Comparison of ENCODE assay signal across 1 cellular context in genomic region chr11:46369458-46370152, GRCh38.
TF ChIP-seq lines count a peak whose summit lies in the region.

No MANE protein-coding gene starts in this region.

TF ChIP-seq in HepG2, 621 proteins besides CTCF, POLR2A, EP300 and RAD21 (continues in another document):
- no peak for TF ChIP-seq MNT (IDR thresholded peaks at IDR 0.05)
- no peak for TF ChIP-seq FOXJ3 (CRISPR knock-in tag; IDR thresholded peaks at IDR 0.05; ENCODE audit: borderline replicate concordance)
- TF ChIP-seq TCF7 (IDR thresholded peaks at IDR 0.05; ENCODE audit: low read depth) = no peak
- no peak for TF ChIP-seq ELF1 (CRISPR knock-in tag; IDR thresholded peaks at IDR 0.05)
- no peak for TF ChIP-seq SP4 (CRISPR knock-in tag; IDR thresholded peaks at IDR 0.05)
- TF ChIP-seq, protein P1, sequence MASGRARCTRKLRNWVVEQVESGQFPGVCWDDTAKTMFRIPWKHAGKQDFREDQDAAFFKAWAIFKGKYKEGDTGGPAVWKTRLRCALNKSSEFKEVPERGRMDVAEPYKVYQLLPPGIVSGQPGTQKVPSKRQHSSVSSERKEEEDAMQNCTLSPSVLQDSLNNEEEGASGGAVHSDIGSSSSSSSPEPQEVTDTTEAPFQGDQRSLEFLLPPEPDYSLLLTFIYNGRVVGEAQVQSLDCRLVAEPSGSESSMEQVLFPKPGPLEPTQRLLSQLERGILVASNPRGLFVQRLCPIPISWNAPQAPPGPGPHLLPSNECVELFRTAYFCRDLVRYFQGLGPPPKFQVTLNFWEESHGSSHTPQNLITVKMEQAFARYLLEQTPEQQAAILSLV (CRISPR knock-in tag; IDR thresholded peaks at IDR 0.05; ENCODE audit: borderline replicate concordance) = no peak
- no peak for TF ChIP-seq MAFG (CRISPR knock-in tag; IDR thresholded peaks at IDR 0.05)
- TF ChIP-seq HBP1 (CRISPR knock-in tag; IDR thresholded peaks at IDR 0.05; ENCODE audit: low read depth) = no peak
- peak; percentile 20; the same call in 1 of the 2 replicates for TF ChIP-seq IKZF5 (CRISPR knock-in tag; IDR thresholded peaks at IDR 0.05)
- TF ChIP-seq MED1 (CRISPR knock-in tag; IDR thresholded peaks at IDR 0.05) = no peak
- 0 out of 2 replicates have a peak, but pooled peaks have one; percentile 37 for TF ChIP-seq SPEN (CRISPR knock-in tag; IDR thresholded peaks at IDR 0.05; ENCODE audit: low read depth)
- no peak for TF ChIP-seq ZSCAN25 (CRISPR knock-in tag; IDR thresholded peaks at IDR 0.05)
- no peak for TF ChIP-seq ZNF660 (CRISPR knock-in tag; IDR thresholded peaks at IDR 0.05; ENCODE audit: borderline replicate concordance, low read depth)
- TF ChIP-seq PRDM10 (CRISPR knock-in tag; IDR thresholded peaks at IDR 0.05; ENCODE audit: low read depth) = no peak
- no peak for TF ChIP-seq SNAPC4 (CRISPR knock-in tag; IDR thresholded peaks at IDR 0.05)
- TF ChIP-seq, protein P2, sequence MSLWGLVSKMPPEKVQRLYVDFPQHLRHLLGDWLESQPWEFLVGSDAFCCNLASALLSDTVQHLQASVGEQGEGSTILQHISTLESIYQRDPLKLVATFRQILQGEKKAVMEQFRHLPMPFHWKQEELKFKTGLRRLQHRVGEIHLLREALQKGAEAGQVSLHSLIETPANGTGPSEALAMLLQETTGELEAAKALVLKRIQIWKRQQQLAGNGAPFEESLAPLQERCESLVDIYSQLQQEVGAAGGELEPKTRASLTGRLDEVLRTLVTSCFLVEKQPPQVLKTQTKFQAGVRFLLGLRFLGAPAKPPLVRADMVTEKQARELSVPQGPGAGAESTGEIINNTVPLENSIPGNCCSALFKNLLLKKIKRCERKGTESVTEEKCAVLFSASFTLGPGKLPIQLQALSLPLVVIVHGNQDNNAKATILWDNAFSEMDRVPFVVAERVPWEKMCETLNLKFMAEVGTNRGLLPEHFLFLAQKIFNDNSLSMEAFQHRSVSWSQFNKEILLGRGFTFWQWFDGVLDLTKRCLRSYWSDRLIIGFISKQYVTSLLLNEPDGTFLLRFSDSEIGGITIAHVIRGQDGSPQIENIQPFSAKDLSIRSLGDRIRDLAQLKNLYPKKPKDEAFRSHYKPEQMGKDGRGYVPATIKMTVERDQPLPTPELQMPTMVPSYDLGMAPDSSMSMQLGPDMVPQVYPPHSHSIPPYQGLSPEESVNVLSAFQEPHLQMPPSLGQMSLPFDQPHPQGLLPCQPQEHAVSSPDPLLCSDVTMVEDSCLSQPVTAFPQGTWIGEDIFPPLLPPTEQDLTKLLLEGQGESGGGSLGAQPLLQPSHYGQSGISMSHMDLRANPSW (CRISPR knock-in tag; IDR thresholded peaks at IDR 0.05; ENCODE audit: borderline replicate concordance) = no peak
- TF ChIP-seq, protein P3, sequence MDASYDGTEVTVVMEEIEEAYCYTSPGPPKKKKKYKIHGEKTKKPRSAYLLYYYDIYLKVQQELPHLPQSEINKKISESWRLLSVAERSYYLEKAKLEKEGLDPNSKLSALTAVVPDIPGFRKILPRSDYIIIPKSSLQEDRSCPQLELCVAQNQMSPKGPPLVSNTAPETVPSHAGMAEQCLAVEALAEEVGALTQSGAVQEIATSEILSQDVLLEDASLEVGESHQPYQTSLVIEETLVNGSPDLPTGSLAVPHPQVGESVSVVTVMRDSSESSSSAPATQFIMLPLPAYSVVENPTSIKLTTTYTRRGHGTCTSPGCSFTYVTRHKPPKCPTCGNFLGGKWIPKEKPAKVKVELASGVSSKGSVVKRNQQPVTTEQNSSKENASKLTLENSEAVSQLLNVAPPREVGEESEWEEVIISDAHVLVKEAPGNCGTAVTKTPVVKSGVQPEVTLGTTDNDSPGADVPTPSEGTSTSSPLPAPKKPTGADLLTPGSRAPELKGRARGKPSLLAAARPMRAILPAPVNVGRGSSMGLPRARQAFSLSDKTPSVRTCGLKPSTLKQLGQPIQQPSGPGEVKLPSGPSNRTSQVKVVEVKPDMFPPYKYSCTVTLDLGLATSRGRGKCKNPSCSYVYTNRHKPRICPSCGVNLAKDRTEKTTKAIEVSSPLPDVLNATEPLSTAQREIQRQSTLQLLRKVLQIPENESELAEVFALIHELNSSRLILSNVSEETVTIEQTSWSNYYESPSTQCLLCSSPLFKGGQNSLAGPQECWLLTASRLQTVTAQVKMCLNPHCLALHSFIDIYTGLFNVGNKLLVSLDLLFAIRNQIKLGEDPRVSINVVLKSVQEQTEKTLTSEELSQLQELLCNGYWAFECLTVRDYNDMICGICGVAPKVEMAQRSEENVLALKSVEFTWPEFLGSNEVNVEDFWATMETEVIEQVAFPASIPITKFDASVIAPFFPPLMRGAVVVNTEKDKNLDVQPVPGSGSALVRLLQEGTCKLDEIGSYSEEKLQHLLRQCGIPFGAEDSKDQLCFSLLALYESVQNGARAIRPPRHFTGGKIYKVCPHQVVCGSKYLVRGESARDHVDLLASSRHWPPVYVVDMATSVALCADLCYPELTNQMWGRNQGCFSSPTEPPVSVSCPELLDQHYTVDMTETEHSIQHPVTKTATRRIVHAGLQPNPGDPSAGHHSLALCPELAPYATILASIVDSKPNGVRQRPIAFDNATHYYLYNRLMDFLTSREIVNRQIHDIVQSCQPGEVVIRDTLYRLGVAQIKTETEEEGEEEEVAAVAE (CRISPR knock-in tag; IDR thresholded peaks at IDR 0.05; ENCODE audit: borderline replicate concordance) = no peak
- no peak for TF ChIP-seq CEBPZ (IDR thresholded peaks at IDR 0.05; ENCODE audit: low read length)
- no peak for TF ChIP-seq SP5 (CRISPR knock-in tag; IDR thresholded peaks at IDR 0.05; ENCODE audit: borderline replicate concordance, low read depth)
- no peak for TF ChIP-seq ARNTL (CRISPR knock-in tag; IDR thresholded peaks at IDR 0.05)
- no peak for TF ChIP-seq NFE2 (CRISPR knock-in tag; IDR thresholded peaks at IDR 0.05)
- no peak for TF ChIP-seq MED13 (CRISPR knock-in tag; IDR thresholded peaks at IDR 0.05)
- no peak for TF ChIP-seq MEIS2 (CRISPR knock-in tag; IDR thresholded peaks at IDR 0.05)
- TF ChIP-seq PTBP1 (IDR thresholded peaks at IDR 0.05; ENCODE audit: low read depth, low read length, poor library complexity, severe bottlenecking) = no peak
- TF ChIP-seq BCL6 (CRISPR knock-in tag; IDR thresholded peaks at IDR 0.05) = no peak
- TF ChIP-seq MXD4 (CRISPR knock-in tag; IDR thresholded peaks at IDR 0.05) = no peak
